Comparison of ENCODE assay signal across 29 cellular contexts in genomic region chr9:126550891-126551351, GRCh38.
DNase-seq lines count a peak whose midpoint lies in the region; ATAC-seq and TF ChIP-seq lines count a peak whose summit lies in the region.
"Had no signal": no experiment of that assay in that cellular context is flagged by ENCODE, and none has a peak within 500 bp of the region (broad histone marks: within the 10 kb centered on the region; RNA-seq: fewer than 3 reads in every experiment).

No MANE protein-coding gene starts in this region.

- H3K36me3 ChIP-seq in heart right ventricle (no peaks in the 10 kb centered on the region), stomach (no peaks in the 10 kb centered on the region)
- H3K36me3 ChIP-seq: adrenal gland, esophagus muscularis mucosa had no signal

- H3K4me1 Mint-ChIP-seq in chondrocyte (ENCODE audit: low read depth), result no peaks in the 10 kb centered on the region
- H3K4me1 Mint-ChIP-seq: activated naive CD4-positive, alpha-beta T cell treated with anti-CD3 and anti-CD28 coated beads, Interleukin-2, amount 10 ng/mL, durations not matched to agents 7 days and 5 days; activated T-helper 17 cell treated with anti-CD3 and anti-CD28 coated beads, Interleukin-2, amount 50 U/mL, for 72 hours; central memory CD8-positive, alpha-beta T cell; nephron; stimulated activated memory B cell treated with anti-CD40 and anti-IgM and Interleukin-4, amounts not matched to agents 10 μg/mL and 1 μg/mL and 100 μg/mL, for 72 hours had no signal

- H3K27me3 ChIP-seq in heart right ventricle (no peaks in the 10 kb centered on the region), stomach (peaks cover 0 to 9% (median 0%) of the 10 kb centered on the region in 3 donors)
- H3K27me3 ChIP-seq: adrenal gland had no signal

- peak; percentile 46 for DNase-seq in Right ventricle myocardium inferior (ENCODE audit: missing footprints)
- DNase-seq in cardiac septum (ENCODE audit: low spot score), result no peak
- DNase-seq in NCI-H1694 treated with DMSO at 0.1 percent for 48 hours (lab: John Stamatoyannopoulos, UW), result peak; percentile 16
- DNase-seq in heart right ventricle, result peak in 1 of 2 donors; percentile 45
- DNase-seq in stomach, result peak; percentile 59
- no peak for DNase-seq in chondrocyte (ENCODE audit: low spot score)
- DNase-seq in NCI-H446 (lab: John Stamatoyannopoulos, UW), result no peak
- DNase-seq in head of caudate nucleus, result no peak
- DNase-seq: activated CD4-positive, alpha-beta T cell treated with anti-CD3 and anti-CD28 coated beads for 4 hours; activated CD8-positive, alpha-beta T cell treated with anti-CD3 and anti-CD28 coated beads, Interleukin-2, amount 10 ng/mL, durations not matched to agents 7 days and 5 days; activated naive CD4-positive, alpha-beta T cell treated with anti-CD3 and anti-CD28 coated beads, Interleukin-2, amount 10 ng/mL, durations not matched to agents 7 days and 5 days; DMS79; foreskin fibroblast; GDM1; GM23248; HFFc6; NCI-H1105 treated with DMSO at 0.1 percent for 48 hours; NCI-H524 treated with DMSO at 0.1 percent for 48 hours; SHP77 treated with DMSO at 0.1 percent for 48 hours; substantia nigra; T1000 had no signal

- no peaks in the 10 kb centered on the region for H3K27me3 Mint-ChIP-seq in chondrocyte (ENCODE audit: low read depth)
- H3K27me3 Mint-ChIP-seq: activated T-helper 17 cell treated with anti-CD3 and anti-CD28 coated beads, Interleukin-2, amount 50 U/mL, for 72 hours; central memory CD8-positive, alpha-beta T cell; stimulated activated memory B cell treated with anti-CD40 and anti-IgM and Interleukin-4, amounts not matched to agents 10 μg/mL and 1 μg/mL and 100 μg/mL, for 72 hours; type B pancreatic cell had no signal

- H3K4me3 ChIP-seq in heart right ventricle, result no peak overlapping the region
- no peak overlapping the region for H3K4me3 ChIP-seq in stomach
- H3K4me3 ChIP-seq: adrenal gland, esophagus muscularis mucosa, GM23248 had no signal

- TF ChIP-seq POLR2A in stomach (IDR thresholded peaks at IDR 0.05), result no peak

- H3K4me1 ChIP-seq in heart right ventricle (peaks cover 0 to 8% (median 0%) of the 10 kb centered on the region in 9 donors), stomach (peaks cover 0 to 9% (median 4%) of the 10 kb centered on the region in 4 donors)
- H3K4me1 ChIP-seq: adrenal gland, esophagus muscularis mucosa had no signal

- 38 to 47% methylated on average over 15 of the region's 15 CpGs for WGBS in heart right ventricle, 2 donors
- WGBS in stomach, 5 donors, result 26 to 47% (median 38%) methylated on average over 15 of the region's 15 CpGs

- TF ChIP-seq CTCF in heart right ventricle (IDR thresholded peaks at IDR 0.05) (no peak), stomach (IDR thresholded peaks at IDR 0.05) (no peak), chondrocyte (IDR thresholded peaks at IDR 0.05) (no peak)

- peaks cover 3% of the 10 kb centered on the region for H3K9me3 Mint-ChIP-seq in chondrocyte (ENCODE audit: low read depth)
- H3K9me3 Mint-ChIP-seq: activated naive CD4-positive, alpha-beta T cell treated with anti-CD3 and anti-CD28 coated beads, Interleukin-2, amount 10 ng/mL, durations not matched to agents 7 days and 5 days; activated T-helper 17 cell treated with anti-CD3 and anti-CD28 coated beads, Interleukin-2, amount 50 U/mL, for 72 hours; central memory CD8-positive, alpha-beta T cell; nephron; type B pancreatic cell had no signal

- H3K9me3 ChIP-seq in heart right ventricle (no peaks in the 10 kb centered on the region), stomach (no peaks in the 10 kb centered on the region)
- H3K9me3 ChIP-seq: adrenal gland had no signal

- intact Hi-C loops in Right ventricle myocardium inferior (cut with DNase I) (loop anchor here (10.0 kb wide), 1 partner anchor 234 kb away; no protein-coding TSS in a partner anchor), cardiac septum (cut with DNase I) (no loop called here), heart right ventricle (cut with DNase I) (loop anchor here in 1 of 10 donors (5.0 kb wide), 1 partner anchor 39 kb away; no protein-coding TSS in a partner anchor), stomach (cut with DNase I; ENCODE audit: low total_unique reads) (no loop called here), head of caudate nucleus (cut with DNase I) (no loop called here)

- H3K27ac Mint-ChIP-seq in chondrocyte (ENCODE audit: unreplicated experiment), result no peak overlapping the region
- H3K27ac Mint-ChIP-seq: activated CD8-positive, alpha-beta T cell treated with anti-CD3 and anti-CD28 coated beads, Interleukin-2, amount 10 ng/mL, durations not matched to agents 7 days and 5 days; activated T-helper 17 cell treated with anti-CD3 and anti-CD28 coated beads, Interleukin-2, amount 50 U/mL, for 72 hours; HFFc6; stimulated activated memory B cell treated with anti-CD40 and anti-IgM and Interleukin-4, amounts not matched to agents 10 μg/mL and 1 μg/mL and 100 μg/mL, for 72 hours; type B pancreatic cell had no signal

- H3K36me3 Mint-ChIP-seq in chondrocyte (ENCODE audit: low read depth), result no peaks in the 10 kb centered on the region
- H3K36me3 Mint-ChIP-seq: activated naive CD4-positive, alpha-beta T cell treated with anti-CD3 and anti-CD28 coated beads, Interleukin-2, amount 10 ng/mL, durations not matched to agents 7 days and 5 days; stimulated activated memory B cell treated with anti-CD40 and anti-IgM and Interleukin-4, amounts not matched to agents 10 μg/mL and 1 μg/mL and 100 μg/mL, for 72 hours; type B pancreatic cell had no signal

- no peak for TF ChIP-seq EP300 in stomach (IDR thresholded peaks at IDR 0.05)

- H3K4me3 Mint-ChIP-seq in chondrocyte (ENCODE audit: unreplicated experiment), result no peak overlapping the region
- H3K4me3 Mint-ChIP-seq: activated CD8-positive, alpha-beta T cell treated with anti-CD3 and anti-CD28 coated beads, Interleukin-2, amount 10 ng/mL, durations not matched to agents 7 days and 5 days; activated naive CD4-positive, alpha-beta T cell treated with anti-CD3 and anti-CD28 coated beads, Interleukin-2, amount 10 ng/mL, durations not matched to agents 7 days and 5 days; activated T-helper 17 cell treated with anti-CD3 and anti-CD28 coated beads, Interleukin-2, amount 50 U/mL, for 72 hours; central memory CD8-positive, alpha-beta T cell; HFFc6; nephron; stimulated activated memory B cell treated with anti-CD40 and anti-IgM and Interleukin-4, amounts not matched to agents 10 μg/mL and 1 μg/mL and 100 μg/mL, for 72 hours; type B pancreatic cell had no signal

- H3K27ac ChIP-seq in heart right ventricle (no peak overlapping the region), stomach (peak overlapping the region in 2 of 5 donors; percentile 13 to 28)
- H3K27ac ChIP-seq: esophagus muscularis mucosa, GM23248, VCaP had no signal

- ATAC-seq in Right ventricle myocardium inferior, result peak; percentile 67
- peak in 7 of 8 donors; percentile 17 to 71 (median 61) for ATAC-seq in heart right ventricle
- ATAC-seq: activated CD8-positive, alpha-beta T cell treated with anti-CD3 and anti-CD28 coated beads, Interleukin-2, amount 10 ng/mL, durations not matched to agents 7 days and 5 days; activated T-helper 17 cell treated with anti-CD3 and anti-CD28 coated beads, Interleukin-2, amount 50 U/mL, for 72 hours; stimulated activated memory B cell treated with anti-CD40 and anti-IgM and Interleukin-4, amounts not matched to agents 10 μg/mL and 1 μg/mL and 100 μg/mL, for 72 hours had no signal

Comparison
In these comparisons a context has a peak if more than half of its experiments do, and no peak if none do; other contexts are left out.
1. DNase-seq: peak in Right ventricle myocardium inferior (single experiment), NCI-H1694 treated with DMSO at 0.1 percent for 48 hours (single experiment) and stomach (single experiment); none in cardiac septum (single experiment), chondrocyte (single experiment), NCI-H446 (0 of 2) and head of caudate nucleus (0 of 42).